In genomic region chr3:150114873-150115570, GRCh38 we compare ENCODE assay signal across 8 cellular contexts.
A peak's percentile ranks its signal among the peaks of the same experiment; 100 is the strongest.
DNase-seq lines count a peak whose midpoint lies in the region; ATAC-seq, FAIRE-seq and TF ChIP-seq lines count a peak whose summit lies in the region.

No MANE protein-coding gene starts in this region.

- H3K27me3 ChIP-seq in CD4-positive, alpha-beta T cell (ENCODE audit: control insufficient read depth, insufficient read depth, low read length), result no peaks in the 10 kb centered on the region

- no peak overlapping the region for H3K27ac ChIP-seq in CD4-positive, alpha-beta T cell (ENCODE audit: low read depth, low read length)

- no peak for TF ChIP-seq CTCF in chondrocyte (IDR thresholded peaks at IDR 0.05)
- no peak for TF ChIP-seq CTCF in CD4-positive, alpha-beta T cell (IDR thresholded peaks at IDR 0.05)

- peak; percentile 82 for DNase-seq in ELR (ENCODE audit: low read depth)
- DNase-seq in chondrocyte (ENCODE audit: low spot score), result no peak
- DNase-seq in KG1 (lab: John Stamatoyannopoulos, UW), result no peak
- no peak for DNase-seq in NOMO-1 treated with dmso at 0.1 percent for 144 hours (lab: John Stamatoyannopoulos, UW; ENCODE audit: unreplicated experiment)
- no peak for DNase-seq in RCC 7860 (ENCODE audit: low spot score)
- no peak for DNase-seq in CD4-positive, alpha-beta T cell

- no peaks in the 10 kb centered on the region for H3K9me3 Mint-ChIP-seq in chondrocyte (ENCODE audit: low read depth)
- no peaks in the 10 kb centered on the region for H3K9me3 Mint-ChIP-seq in CD4-positive, alpha-beta T cell

- CTCF ChIA-PET in CD4-positive, alpha-beta T cell (lab: Charles Lee), result no interaction called here

- H3K27ac Mint-ChIP-seq in chondrocyte (ENCODE audit: unreplicated experiment), result peak overlapping the region; percentile 33
- H3K27ac Mint-ChIP-seq in CD4-positive, alpha-beta T cell, result no peak overlapping the region

- ATAC-seq in GM19463 (IDR thresholded peaks at IDR 0.05; ENCODE audit: unreplicated experiment), result peak; percentile 96
- ATAC-seq in HG03139 (IDR thresholded peaks at IDR 0.05; ENCODE audit: unreplicated experiment), result peak; percentile 72
- no peak for ATAC-seq in CD4-positive, alpha-beta T cell (ENCODE audit: poor library complexity)

- H3K9me3 ChIP-seq in CD4-positive, alpha-beta T cell (ENCODE audit: control insufficient read depth, low read length), result no peaks in the 10 kb centered on the region

- POLR2A ChIA-PET in CD4-positive, alpha-beta T cell (lab: Charles Lee), result no interaction called here

- intact Hi-C loops in CD4-positive, alpha-beta T cell (cut with DNase I, micrococcal nuclease), result no loop called here

- H3K4me3 Mint-ChIP-seq in chondrocyte (ENCODE audit: unreplicated experiment), result no peak overlapping the region
- H3K4me3 Mint-ChIP-seq in CD4-positive, alpha-beta T cell, result no peak overlapping the region

- H3K36me3 Mint-ChIP-seq in chondrocyte (ENCODE audit: low read depth), result no peaks in the 10 kb centered on the region
- H3K36me3 Mint-ChIP-seq in CD4-positive, alpha-beta T cell (ENCODE audit: low read depth), result no peaks in the 10 kb centered on the region

- no peaks in the 10 kb centered on the region for H3K27me3 Mint-ChIP-seq in chondrocyte (ENCODE audit: low read depth)
- H3K27me3 Mint-ChIP-seq in CD4-positive, alpha-beta T cell, result peaks cover 41% of the 10 kb centered on the region

- peaks cover 39% of the 10 kb centered on the region for H3K4me1 Mint-ChIP-seq in chondrocyte (ENCODE audit: low read depth)
- no peaks in the 10 kb centered on the region for H3K4me1 Mint-ChIP-seq in CD4-positive, alpha-beta T cell (ENCODE audit: low read depth)

- no peak for FAIRE-seq in RCC 7860 (lab: Jason Lieb, UNC)
